In the genomic region with DNA sequence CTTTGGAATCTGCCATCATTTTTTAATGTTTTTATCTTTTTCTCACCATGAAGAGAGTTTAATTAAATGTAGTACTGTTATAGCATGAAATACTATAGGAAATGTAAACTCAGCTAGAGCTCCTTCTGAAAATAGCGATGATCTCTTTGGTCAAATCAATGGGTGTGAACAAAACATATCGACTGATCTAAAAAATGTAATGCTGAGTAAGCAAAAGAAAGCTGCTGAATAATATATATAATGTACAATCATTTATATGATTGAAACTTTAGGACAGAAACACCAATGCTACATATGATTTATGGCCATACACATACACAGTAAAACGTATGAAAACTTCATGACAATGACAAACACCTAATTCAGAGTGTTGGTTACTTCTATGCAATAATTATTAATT, we compare ENCODE assay signal across 27 cellular contexts.
"Had no signal": no experiment of that assay in that cellular context is flagged by ENCODE, and none has a peak within 500 bp of the region (broad histone marks: within the 10 kb centered on the region; RNA-seq: fewer than 3 reads in every experiment).

No MANE protein-coding gene starts in this region.

- DNase-seq: stimulated activated CD4-positive, alpha-beta T cell treated with anti-CD3 and anti-CD28 coated beads, Interleukin-2, amount 100 ng/mL, for 48 hours; stimulated activated CD4-positive, alpha-beta T cell treated with anti-CD3 and anti-CD28 coated beads, Interleukin-4, amount 100 ng/mL, for 1 hour; stimulated activated CD4-positive, alpha-beta T cell treated with anti-CD3 and anti-CD28 coated beads, Interleukin-4, amount 100 ng/mL, for 24 hours; stimulated activated CD4-positive, alpha-beta T cell treated with anti-CD3 and anti-CD28 coated beads, Interleukin-4, amount 100 ng/mL, for 4 hours; stimulated activated CD8-positive, alpha-beta memory T cell treated with anti-CD3 and anti-CD28 coated beads, Interleukin-4, amount 100 ng/mL, for 48 hours; stimulated activated naive B cell treated with anti-CD40 and anti-IgM and Interleukin-4, amounts not matched to agents 10 μg/mL and 1 μg/mL and 100 μg/mL, for 72 hours; stimulated activated naive CD4-positive, alpha-beta T cell; stimulated activated naive CD4-positive, alpha-beta T cell treated with Interleukin-2 at 50 U/mL for 16 hours; stimulated activated naive CD8-positive, alpha-beta T cell treated with anti-CD3 and anti-CD28 coated beads, Interleukin-15, amount 100 ng/mL, for 72 hours; stimulated activated naive CD8-positive, alpha-beta T cell treated with anti-CD3 and anti-CD28 coated beads, Interleukin-15, Interleukin-2, amounts not matched to agents 100 U/mL and 50 U/mL, for 24 hours; stomach; substantia nigra; testis; thyroid gland; tibial artery; transverse colon; trophoblast cell; upper lobe of left lung; upper lobe of right lung; uterus had no signal

- H3K9me3 ChIP-seq: stomach, suprapubic skin, testis, thoracic aorta, thyroid gland, tibial artery, tibial nerve, transverse colon, upper lobe of left lung, upper lobe of right lung, uterus, vagina had no signal

- H3K36me3 ChIP-seq: stomach, suprapubic skin, thoracic aorta, thyroid gland, tibial artery, tibial nerve, transverse colon, upper lobe of left lung, upper lobe of right lung, uterus, vagina had no signal

- H3K4me3 ChIP-seq: stomach, suprapubic skin, testis, thoracic aorta, thyroid gland, tibial artery, tibial nerve, transverse colon, upper lobe of left lung, upper lobe of right lung, uterus, vagina had no signal

- H3K27ac ChIP-seq: stomach, suprapubic skin, testis, thoracic aorta, thyroid gland, tibial artery, tibial nerve, transverse colon, upper lobe of left lung, upper lobe of right lung, uterus, vagina had no signal

- FAIRE-seq: urothelium cell line had no signal

- H3K4me1 ChIP-seq: stomach, suprapubic skin, testis, thyroid gland, tibial artery, tibial nerve, transverse colon, upper lobe of left lung, upper lobe of right lung, uterus, vagina had no signal

- ATAC-seq: stimulated activated effector memory CD8-positive, alpha-beta T cell treated with anti-CD3 and anti-CD28 coated beads, Interleukin-12 subunit alpha, Interleukin-12 subunit beta, amount 100 ng/mL, for 72 hours; stimulated activated memory B cell treated with anti-CD40 and anti-IgM and Interleukin-4, amounts not matched to agents 10 μg/mL and 1 μg/mL and 100 μg/mL, for 72 hours; stimulated activated naive B cell treated with anti-CD40 and anti-IgM and Interleukin-4, amounts not matched to agents 10 μg/mL and 1 μg/mL and 100 μg/mL, for 72 hours; stimulated activated naive CD8-positive, alpha-beta T cell treated with anti-CD3 and anti-CD28 coated beads, Interleukin-15, amount 100 ng/mL, for 72 hours; stimulated activated naive CD8-positive, alpha-beta T cell treated with anti-CD3 and anti-CD28 coated beads, Interleukin-15, Interleukin-2, amounts not matched to agents 100 U/mL and 50 U/mL, for 24 hours; upper lobe of right lung had no signal

- H3K27me3 ChIP-seq: stomach, suprapubic skin, testis, thyroid gland, tibial artery, tibial nerve, transverse colon, upper lobe of left lung, upper lobe of right lung, uterus, vagina had no signal
